ENCODE assay signal across 11 cellular contexts in genomic region chr2:181036848-181037603, GRCh38. TPM values are rescaled to one million over a fixed set of nuclear protein-coding genes. Genes with fewer than 3 reads are reported as not detected.
DNase-seq lines count a peak whose midpoint lies in the region; ATAC-seq and TF ChIP-seq lines count a peak whose summit lies in the region.
"Had no signal": no experiment of that assay in that cellular context is flagged by ENCODE, and none has a peak within 500 bp of the region (broad histone marks: within the 10 kb centered on the region; RNA-seq: fewer than 3 reads in every experiment).

No MANE protein-coding gene starts in this region.

- intact Hi-C loops in dorsolateral prefrontal cortex (cut with DNase I): no loop called here
- intact Hi-C loops in CD4-positive, alpha-beta T cell (cut with DNase I, micrococcal nuclease): no loop called here

- in situ Hi-C loops in brain microvascular endothelial cell (cut with HindIII; ENCODE audit: low pct_ligation_motif_present, low sequenced_read_pairs): no loop called here

- no peak overlapping the region for H3K27ac Mint-ChIP-seq in CD4-positive, alpha-beta T cell
- H3K27ac Mint-ChIP-seq: brain had no signal

- H3K36me3 Mint-ChIP-seq in CD4-positive, alpha-beta T cell (ENCODE audit: low read depth): no peaks in the 10 kb centered on the region

- H3K27ac ChIP-seq in AG04450 (ENCODE audit: low read depth, low read length) (peak overlapping the region; percentile 39), brain microvascular endothelial cell (peak overlapping the region; percentile 32), dorsolateral prefrontal cortex (no peak overlapping the region)
- no peak overlapping the region for H3K27ac ChIP-seq in CD4-positive, alpha-beta T cell (ENCODE audit: low read depth, low read length)

- TF ChIP-seq CTCF in AG04450 (IDR thresholded peaks at IDR 0.05; ENCODE audit: low read depth, low read length) (no peak), brain microvascular endothelial cell (IDR thresholded peaks at IDR 0.05; ENCODE audit: low read depth, low read length, missing control alignments) (no peak), dorsolateral prefrontal cortex (IDR thresholded peaks at IDR 0.05 in 54 of 56, conservative IDR thresholded peaks at IDR 0.05 in 2 of 56; ENCODE audit: low read depth in 1 of 56, partially characterized antibody in 56 of 56) (no peak)
- TF ChIP-seq CTCF in CD4-positive, alpha-beta T cell (IDR thresholded peaks at IDR 0.05): no peak

- peaks cover 25% of the 10 kb centered on the region for H3K4me1 Mint-ChIP-seq in CD4-positive, alpha-beta T cell (ENCODE audit: low read depth)

- H3K4me3 Mint-ChIP-seq in CD4-positive, alpha-beta T cell: no peak overlapping the region
- H3K4me3 Mint-ChIP-seq: brain had no signal

- H3K27me3 Mint-ChIP-seq in CD4-positive, alpha-beta T cell: no peaks in the 10 kb centered on the region
- H3K27me3 Mint-ChIP-seq: brain had no signal

- no peak overlapping the region for H3K4me3 ChIP-seq in AG04450 (ENCODE audit: low read depth, low read length)
- no peak overlapping the region for H3K4me3 ChIP-seq in brain microvascular endothelial cell (ENCODE audit: low read depth, low read length)
- H3K4me3 ChIP-seq in dorsolateral prefrontal cortex: no peak overlapping the region

- no peaks in the 10 kb centered on the region for H3K9me3 ChIP-seq in AG04450 (ENCODE audit: control insufficient read depth, insufficient read depth, low read length)
- no peaks in the 10 kb centered on the region for H3K9me3 ChIP-seq in CD4-positive, alpha-beta T cell (ENCODE audit: control insufficient read depth, low read length)

- peak; percentile 83 for ATAC-seq in GM19395 (IDR thresholded peaks at IDR 0.05; ENCODE audit: unreplicated experiment)
- peak; percentile 84 for ATAC-seq in HG03378 (IDR thresholded peaks at IDR 0.05; ENCODE audit: unreplicated experiment)
- no peak for ATAC-seq in CD4-positive, alpha-beta T cell (ENCODE audit: poor library complexity)

- H3K9me3 Mint-ChIP-seq in CD4-positive, alpha-beta T cell: no peaks in the 10 kb centered on the region

- DNase-seq in AG04450 (ENCODE audit: low read depth, low spot score) (peak; percentile 20), brain microvascular endothelial cell (peak; percentile 68), dorsolateral prefrontal cortex (no peak), HPDE6-E6E7 (ENCODE audit: extremely low spot score) (no peak)
- no peak for DNase-seq in CD4-positive, alpha-beta T cell
- DNase-seq in stimulated activated naive CD4-positive, alpha-beta T cell (lab: John Stamatoyannopoulos, UW): no peak
- DNase-seq: NCI-H2171 treated with DMSO at 0.1 percent for 48 hours, nucleus accumbens had no signal

- H3K36me3 ChIP-seq in brain microvascular endothelial cell (replicated peaks): no peaks in the 10 kb centered on the region

- CTCF ChIA-PET in AG04450 (lab: Charles Lee): interaction anchor here (1.1 to 1.2 kb wide), 3 partner anchors 21 to 915 kb away, joined by 3 to 4 read pairs (median 3); no protein-coding TSS in a partner anchor
- CTCF ChIA-PET in CD4-positive, alpha-beta T cell (lab: Charles Lee): interaction anchor here (0.6 to 0.9 kb wide), 2 partner anchors 22 to 41 kb away, joined by 3 to 4 read pairs; no protein-coding TSS in a partner anchor

- H3K27me3 ChIP-seq in AG04450 (ENCODE audit: control insufficient read depth, insufficient read depth, low read length): no peaks in the 10 kb centered on the region
- no peaks in the 10 kb centered on the region for H3K27me3 ChIP-seq in brain microvascular endothelial cell (replicated peaks)
- H3K27me3 ChIP-seq in dorsolateral prefrontal cortex: no peaks in the 10 kb centered on the region
- H3K27me3 ChIP-seq in CD4-positive, alpha-beta T cell (ENCODE audit: control insufficient read depth, insufficient read depth, low read length): no peaks in the 10 kb centered on the region

- POLR2A ChIA-PET in AG04450 (lab: Yijun Ruan, JAX): no interaction called here
- POLR2A ChIA-PET in CD4-positive, alpha-beta T cell (lab: Charles Lee): no interaction called here

RNA-seq across cellular contexts. Expression of gene UBE2E3, which starts 56.6 kb away (rescaled TPM):
- polyA plus RNA-seq in AG04450 (2011; rRNA removed): 124 and 127 TPM in 2 replicates
- 45.9 and 48.8 TPM in 2 replicates for polyA minus RNA-seq in AG04450 (2011; rRNA and poly(A)+ RNA removed)
- total RNA-seq in dorsolateral prefrontal cortex: 100 to 1,000 TPM in 26 of 120 experiments, 10 to 100 TPM in 94; 57.4 to 131 (median 85.6) TPM
- total RNA-seq in CD4-positive, alpha-beta T cell: 10 to 100 TPM; 20.5 TPM

Comparison
In these comparisons a context has a peak if more than half of its experiments do, and no peak if none do; other contexts are left out.
1. DNase-seq: peak in AG04450 (single experiment) and brain microvascular endothelial cell (single experiment); none in dorsolateral prefrontal cortex (0 of 10), CD4-positive, alpha-beta T cell (0 of 10), stimulated activated naive CD4-positive, alpha-beta T cell (0 of 6) and HPDE6-E6E7 (single experiment).
2. H3K27ac ChIP-seq: peak in AG04450 (single experiment) and brain microvascular endothelial cell (single experiment); none in dorsolateral prefrontal cortex (0 of 59) and CD4-positive, alpha-beta T cell (single experiment).